In genomic region chr3:37017683-37018082, GRCh38 we compare ENCODE assay signal across 20 cellular contexts. TPM values are rescaled to one million over a fixed set of nuclear protein-coding genes. Genes with fewer than 3 reads are reported as not detected.
A peak's percentile ranks its signal among the peaks of the same experiment; 100 is the strongest.
DNase-seq lines count a peak whose midpoint lies in the region; ATAC-seq and TF ChIP-seq lines count a peak whose summit lies in the region.
"Had no signal": no experiment of that assay in that cellular context is flagged by ENCODE, and none has a peak within 500 bp of the region (broad histone marks: within the 10 kb centered on the region; RNA-seq: fewer than 3 reads in every experiment).

No MANE protein-coding gene starts in this region.

- ATAC-seq in heart left ventricle = peak; percentile 50 to 55 (median 54)
- no peak for ATAC-seq in right cardiac atrium
- no peak for ATAC-seq in mucosa of descending colon
- ATAC-seq: CD8-positive, alpha-beta T cell had no signal

- H3K4me1 ChIP-seq in heart left ventricle (peaks cover 0 to 40% (median 8%) of the 10 kb centered on the region in 12 donors), left ventricle myocardium inferior (peaks cover 40% of the 10 kb centered on the region), right cardiac atrium (ENCODE audit: control insufficient read depth, insufficient read depth, low read length) (peaks cover 2% of the 10 kb centered on the region), ascending aorta (no peaks in the 10 kb centered on the region), mucosa of descending colon (ENCODE audit: low read depth) (no peaks in the 10 kb centered on the region)
- H3K4me1 ChIP-seq: BLaER1, Caco-2 had no signal

- H3K27me3 ChIP-seq in heart left ventricle (no peaks in the 10 kb centered on the region), left ventricle myocardium inferior (ENCODE audit: low read depth) (no peaks in the 10 kb centered on the region), right cardiac atrium (ENCODE audit: control insufficient read depth, insufficient read depth) (no peaks in the 10 kb centered on the region), ascending aorta (no peaks in the 10 kb centered on the region)
- H3K27me3 ChIP-seq: BLaER1 had no signal

- no peak for TF ChIP-seq POLR2A in heart left ventricle (IDR thresholded peaks at IDR 0.05)

- TF ChIP-seq CTCF in heart left ventricle (IDR thresholded peaks at IDR 0.05) (no peak), left ventricle myocardium inferior (IDR thresholded peaks at IDR 0.05; ENCODE audit: borderline replicate concordance) (no peak), ascending aorta (IDR thresholded peaks at IDR 0.05) (no peak), mucosa of descending colon (IDR thresholded peaks at IDR 0.05) (no peak)

- H3K27ac ChIP-seq in heart left ventricle = peak overlapping the region; percentile 56 to 93 (median 76)
- peak overlapping the region; percentile 83 for H3K27ac ChIP-seq in left ventricle myocardium inferior (replicated peaks)
- peak overlapping the region; percentile 41 for H3K27ac ChIP-seq in right cardiac atrium (ENCODE audit: low read length)
- no peak overlapping the region for H3K27ac ChIP-seq in ascending aorta
- H3K27ac ChIP-seq: 22Rv1, BLaER1, C4-2B, GM23248 had no signal

- H3K9me3 Mint-ChIP-seq in activated naive CD4-positive, alpha-beta T cell treated with anti-CD3 and anti-CD28 coated beads, Interleukin-2, amount 50 U/mL, for 24 hours = no peaks in the 10 kb centered on the region
- H3K9me3 Mint-ChIP-seq: CD4-positive, CD25-positive, alpha-beta regulatory T cell; CD8-positive, alpha-beta T cell had no signal

- H3K36me3 Mint-ChIP-seq in activated naive CD4-positive, alpha-beta T cell treated with anti-CD3 and anti-CD28 coated beads, Interleukin-2, amount 50 U/mL, for 24 hours = peaks cover 26% of the 10 kb centered on the region

- H3K27ac Mint-ChIP-seq in activated naive CD4-positive, alpha-beta T cell treated with anti-CD3 and anti-CD28 coated beads, Interleukin-2, amount 50 U/mL, for 24 hours = peak overlapping the region; percentile 59
- H3K27ac Mint-ChIP-seq: B cell; CD4-positive, CD25-positive, alpha-beta regulatory T cell; CD8-positive, alpha-beta T cell had no signal

- H3K9me3 ChIP-seq in heart left ventricle (no peaks in the 10 kb centered on the region), left ventricle myocardium inferior (replicated peaks) (no peaks in the 10 kb centered on the region), right cardiac atrium (ENCODE audit: control insufficient read depth, low read length) (no peaks in the 10 kb centered on the region), ascending aorta (no peaks in the 10 kb centered on the region), mucosa of descending colon (no peaks in the 10 kb centered on the region)
- H3K9me3 ChIP-seq: BLaER1, Caco-2 had no signal

- no peak for DNase-seq in activated naive CD4-positive, alpha-beta T cell treated with Interleukin-2 at 50 U/mL for 16 hours
- peak in 4 of 5 donors; percentile 23 to 57 (median 44) for DNase-seq in heart left ventricle
- no peak for DNase-seq in left ventricle myocardium inferior
- no peak for DNase-seq in right cardiac atrium
- DNase-seq in ascending aorta (ENCODE audit: low spot score in 2 of 2) = no peak
- DNase-seq in mucosa of descending colon = no peak
- DNase-seq in central memory CD4-positive, alpha-beta T cell = no peak
- DNase-seq: Caco-2; CD4-positive, CD25-positive, alpha-beta regulatory T cell; CD8-positive, alpha-beta T cell; DMS153; DND-41; GM23248; H7; HCEC 1CT had no signal

- H3K4me1 Mint-ChIP-seq in activated naive CD4-positive, alpha-beta T cell treated with anti-CD3 and anti-CD28 coated beads, Interleukin-2, amount 50 U/mL, for 24 hours = no peaks in the 10 kb centered on the region
- H3K4me1 Mint-ChIP-seq: B cell had no signal

- H3K36me3 ChIP-seq in heart left ventricle (peaks cover 0 to 96% (median 93%) of the 10 kb centered on the region in 9 donors), left ventricle myocardium inferior (peaks cover 87% of the 10 kb centered on the region), ascending aorta (peaks cover 69 to 91% of the 10 kb centered on the region in 2 donors), mucosa of descending colon (ENCODE audit: low read depth) (no peaks in the 10 kb centered on the region)

- no peak overlapping the region for H3K4me3 ChIP-seq in heart left ventricle
- H3K4me3 ChIP-seq in left ventricle myocardium inferior = no peak overlapping the region
- H3K4me3 ChIP-seq in right cardiac atrium (ENCODE audit: low read length) = no peak overlapping the region
- no peak overlapping the region for H3K4me3 ChIP-seq in ascending aorta
- H3K4me3 ChIP-seq in mucosa of descending colon = no peak overlapping the region
- H3K4me3 ChIP-seq: BLaER1, GM23248 had no signal

- 49 to 65% (median 57%) methylated on average over 3 of the region's 3 CpGs for WGBS in heart left ventricle, 4 donors
- WGBS in right cardiac atrium = 71% methylated on average over 3 of the region's 3 CpGs

- H3K4me3 Mint-ChIP-seq in activated naive CD4-positive, alpha-beta T cell treated with anti-CD3 and anti-CD28 coated beads, Interleukin-2, amount 50 U/mL, for 24 hours = no peak overlapping the region
- H3K4me3 Mint-ChIP-seq: B cell; CD4-positive, CD25-positive, alpha-beta regulatory T cell; CD8-positive, alpha-beta T cell had no signal

- no peaks in the 10 kb centered on the region for H3K27me3 Mint-ChIP-seq in activated naive CD4-positive, alpha-beta T cell treated with anti-CD3 and anti-CD28 coated beads, Interleukin-2, amount 50 U/mL, for 24 hours
- H3K27me3 Mint-ChIP-seq: B cell; CD4-positive, CD25-positive, alpha-beta regulatory T cell had no signal

- intact Hi-C loops in heart left ventricle (cut with DNase I) (loop anchor here in 1 of 10 donors (5.0 to 10.0 kb wide), 2 partner anchors 35 to 487 kb away; no protein-coding TSS in a partner anchor), left ventricle myocardium inferior (cut with micrococcal nuclease) (no loop called here), right cardiac atrium (cut with DNase I) (no loop called here), ascending aorta (cut with DNase I) (no loop called here), mucosa of descending colon (cut with DNase I, micrococcal nuclease) (no loop called here)

RNA-seq across cellular contexts. Expression of gene MLH1, which starts 24.4 kb away (rescaled TPM):
- total RNA-seq in heart left ventricle (10 to 100 TPM; 44.5 to 58.4 (median 50.4) TPM), left ventricle myocardium inferior (55.6 TPM), right cardiac atrium (10 to 100 TPM; 33.0 to 38.9 (median 37.1) TPM), ascending aorta (18.0 TPM), mucosa of descending colon (10 to 100 TPM; 15.4 to 25.9 (median 23.7) TPM)
- polyA plus RNA-seq in heart left ventricle (10 to 100 TPM; 26.0 to 32.8 TPM), right cardiac atrium (27.8 TPM)

RNA-seq across cellular contexts. Expression of gene EPM2AIP1, which starts 24.8 kb away (rescaled TPM):
- 10 to 100 TPM in 8 of 9 donors, 1 to 10 TPM in 1; 9.1 to 43.7 (median 24.4) TPM for total RNA-seq in heart left ventricle
- polyA plus RNA-seq in heart left ventricle = 10 to 100 TPM in 1 of 2 donors, 1 to 10 TPM in 1; 7.4 to 10.8 TPM
- 25.4 TPM for total RNA-seq in left ventricle myocardium inferior
- 10 to 100 TPM; 19.7 to 23.0 (median 21.8) TPM for total RNA-seq in right cardiac atrium
- polyA plus RNA-seq in right cardiac atrium = 11.0 TPM
- 1.9 TPM for total RNA-seq in ascending aorta
- 10 to 100 TPM in 2 of 3 donors, 1 to 10 TPM in 1; 9.9 to 21.2 (median 13.6) TPM for total RNA-seq in mucosa of descending colon

Comparison
In these comparisons a context has a peak if more than half of its experiments do, and no peak if none do; other contexts are left out.
1. DNase-seq: peak in heart left ventricle (4 of 5); none in activated naive CD4-positive, alpha-beta T cell treated with Interleukin-2 at 50 U/mL for 16 hours (single experiment), left ventricle myocardium inferior (single experiment), right cardiac atrium (0 of 3), ascending aorta (0 of 2), mucosa of descending colon (0 of 3) and central memory CD4-positive, alpha-beta T cell (single experiment).
2. ATAC-seq: peak in heart left ventricle (4 of 4); none in right cardiac atrium (0 of 2) and mucosa of descending colon (single experiment).
3. H3K27ac ChIP-seq: peak in heart left ventricle (12 of 12), left ventricle myocardium inferior (single experiment) and right cardiac atrium (single experiment); none in ascending aorta (0 of 2).